31 cellular contexts compared by ENCODE assay signal in genomic region chrX:53001958-53002357, GRCh38. TPM values are rescaled to one million over a fixed set of nuclear protein-coding genes. Genes with fewer than 3 reads are reported as not detected.
"Had no signal": no experiment of that assay in that cellular context is flagged by ENCODE, and none has a peak within 500 bp of the region (broad histone marks: within the 10 kb centered on the region; RNA-seq: fewer than 3 reads in every experiment).

No MANE protein-coding gene starts in this region.

- H3K36me3 ChIP-seq: adrenal gland, cardiac muscle cell, colonic mucosa, gastrocnemius medialis had no signal

- H3K4me3 Mint-ChIP-seq: activated CD4-positive, alpha-beta memory T cell treated with anti-CD3 and anti-CD28 coated beads for 36 hours; activated CD4-positive, alpha-beta T cell treated with anti-CD3 and anti-CD28 coated beads for 36 hours; activated CD4-positive, alpha-beta T cell treated with anti-CD3 and anti-CD28 coated beads, Interleukin-2, amount 10 ng/mL, durations not matched to agents 24 days and 14 days; activated CD8-positive, alpha-beta memory T cell treated with anti-CD3 and anti-CD28 coated beads, Interleukin-2, amount 10 ng/mL, durations not matched to agents 7 days and 5 days; activated CD8-positive, alpha-beta T cell treated with anti-CD3 and anti-CD28 coated beads, Interleukin-2, amount 10 ng/mL, durations not matched to agents 7 days and 5 days; activated naive CD4-positive, alpha-beta T cell treated with anti-CD3 and anti-CD28 coated beads for 36 hours; activated naive CD4-positive, alpha-beta T cell treated with anti-CD3 and anti-CD28 coated beads, Interleukin-2, amount 50 U/mL, for 24 hours; activated naive CD8-positive, alpha-beta T cell treated with anti-CD3 and anti-CD28 coated beads for 36 hours; activated naive CD8-positive, alpha-beta T cell treated with anti-CD3 and anti-CD28 coated beads, Interleukin-2, amount 50 U/mL, for 24 hours; activated T-helper 1 cell treated with anti-CD3 and anti-CD28 coated beads, Interleukin-12 subunit alpha, Interleukin-12 subunit beta, Interleukin-2, Interleukin-4 antibody, amounts not matched to agents 30 ng/mL and 10 ng/mL and 1 ng/mL, durations not matched to agents 14 hours and 24 hours and 36 hours had no signal

- H3K4me1 Mint-ChIP-seq: activated naive CD4-positive, alpha-beta T cell treated with anti-CD3 and anti-CD28 coated beads, Interleukin-2, amount 50 U/mL, for 24 hours had no signal

- DNase-seq: activated CD4-positive, alpha-beta memory T cell treated with anti-CD3 and anti-CD28 coated beads for 36 hours; activated CD4-positive, alpha-beta T cell treated with anti-CD3 and anti-CD28 coated beads for 36 hours; activated CD4-positive, CD25-positive, alpha-beta regulatory T cell; activated CD4-positive, CD25-positive, alpha-beta regulatory T cell treated with anti-CD3 and anti-CD28 coated beads, Interleukin-2, amount 50 U/mL, for 72 hours; activated CD8-positive, alpha-beta memory T cell treated with anti-CD3 and anti-CD28 coated beads, Interleukin-2, amount 10 ng/mL, durations not matched to agents 7 days and 5 days; activated CD8-positive, alpha-beta memory T cell treated with anti-CD3 and anti-CD28 coated beads, Interleukin-2, amount 50 U/mL, for 4 hours; activated CD8-positive, alpha-beta T cell treated with anti-CD3 and anti-CD28 coated beads, Interleukin-2, amount 10 ng/mL, durations not matched to agents 7 days and 5 days; activated effector memory CD4-positive, alpha-beta T cell treated with anti-CD3 and anti-CD28 coated beads, Interleukin-2, amount 50 U/mL, for 16 hours; activated naive CD4-positive, alpha-beta T cell treated with anti-CD3 and anti-CD28 coated beads for 36 hours; activated naive CD8-positive, alpha-beta T cell treated with anti-CD3 and anti-CD28 coated beads for 36 hours; activated naive CD8-positive, alpha-beta T cell treated with anti-CD3 and anti-CD28 coated beads, Interleukin-2, amount 50 U/mL, for 24 hours; activated T-cell treated with anti-CD3 and anti-CD28 coated beads, Interleukin-2, amount 50 U/mL, for 1 hour; activated T-cell treated with anti-CD3 and anti-CD28 coated beads, Interleukin-2, amount 50 U/mL, for 48 hours; adrenal gland; amygdala; aorta; body of pancreas; central memory CD4-positive, alpha-beta T cell; cerebellar nuclear complex; colonic mucosa; effector CD8-positive, alpha-beta T cell; foreskin fibroblast; gastrocnemius medialis; T-helper 2 cell had no signal

- ATAC-seq: activated CD4-positive, alpha-beta T cell treated with anti-CD3 and anti-CD28 coated beads for 36 hours; activated CD8-positive, alpha-beta memory T cell treated with anti-CD3 and anti-CD28 coated beads, Interleukin-2, amount 10 ng/mL, durations not matched to agents 7 days and 5 days; activated CD8-positive, alpha-beta T cell treated with anti-CD3 and anti-CD28 coated beads, Interleukin-2, amount 10 ng/mL, durations not matched to agents 7 days and 5 days; activated naive CD8-positive, alpha-beta T cell treated with anti-CD3 and anti-CD28 coated beads, Interleukin-2, amount 50 U/mL, for 24 hours; body of pancreas; esophagus mucosa; gastrocnemius medialis had no signal

- H3K4me3 ChIP-seq: adrenal gland, body of pancreas, cardiac muscle cell, colonic mucosa, gastrocnemius medialis had no signal

- H3K9me3 Mint-ChIP-seq: activated CD4-positive, alpha-beta memory T cell treated with anti-CD3 and anti-CD28 coated beads for 36 hours; activated CD4-positive, alpha-beta T cell treated with anti-CD3 and anti-CD28 coated beads, Interleukin-2, amount 10 ng/mL, durations not matched to agents 24 days and 14 days; activated naive CD4-positive, alpha-beta T cell treated with anti-CD3 and anti-CD28 coated beads for 36 hours; activated naive CD4-positive, alpha-beta T cell treated with anti-CD3 and anti-CD28 coated beads, Interleukin-2, amount 50 U/mL, for 24 hours; activated naive CD8-positive, alpha-beta T cell treated with anti-CD3 and anti-CD28 coated beads for 36 hours; activated naive CD8-positive, alpha-beta T cell treated with anti-CD3 and anti-CD28 coated beads, Interleukin-2, amount 50 U/mL, for 24 hours; activated T-helper 1 cell treated with anti-CD3 and anti-CD28 coated beads, Interleukin-12 subunit alpha, Interleukin-12 subunit beta, Interleukin-2, Interleukin-4 antibody, amounts not matched to agents 30 ng/mL and 10 ng/mL and 1 ng/mL, durations not matched to agents 14 hours and 24 hours and 36 hours; activated T-helper 2 cell treated with anti-CD3 and anti-CD28 coated beads, Interferon-gamma antibody, Interleukin-2, Interleukin-4, amounts not matched to agents 10 μg/mL and 5 μg/mL and 100 μg/mL, durations not matched to agents 14 hours and 24 hours and 36 hours had no signal

- H3K9me3 ChIP-seq: adrenal gland, body of pancreas, colonic mucosa, gastrocnemius medialis had no signal

- H3K27ac ChIP-seq: adrenal gland, body of pancreas, cardiac muscle cell, colonic mucosa, gastrocnemius medialis had no signal

- H3K4me1 ChIP-seq: adrenal gland, body of pancreas, colonic mucosa, gastrocnemius medialis had no signal

- H3K27ac Mint-ChIP-seq: activated CD4-positive, alpha-beta memory T cell treated with anti-CD3 and anti-CD28 coated beads for 36 hours; activated CD4-positive, alpha-beta T cell treated with anti-CD3 and anti-CD28 coated beads for 36 hours; activated CD4-positive, alpha-beta T cell treated with anti-CD3 and anti-CD28 coated beads, Interleukin-2, amount 10 ng/mL, durations not matched to agents 24 days and 14 days; activated CD8-positive, alpha-beta memory T cell treated with anti-CD3 and anti-CD28 coated beads, Interleukin-2, amount 10 ng/mL, durations not matched to agents 7 days and 5 days; activated naive CD4-positive, alpha-beta T cell treated with anti-CD3 and anti-CD28 coated beads for 36 hours; activated naive CD4-positive, alpha-beta T cell treated with anti-CD3 and anti-CD28 coated beads, Interleukin-2, amount 50 U/mL, for 24 hours; activated naive CD8-positive, alpha-beta T cell treated with anti-CD3 and anti-CD28 coated beads for 36 hours; activated naive CD8-positive, alpha-beta T cell treated with anti-CD3 and anti-CD28 coated beads, Interleukin-2, amount 50 U/mL, for 24 hours; activated T-helper 1 cell treated with anti-CD3 and anti-CD28 coated beads, Interleukin-12 subunit alpha, Interleukin-12 subunit beta, Interleukin-2, Interleukin-4 antibody, amounts not matched to agents 30 ng/mL and 10 ng/mL and 1 ng/mL, durations not matched to agents 14 hours and 24 hours and 36 hours; activated T-helper 2 cell treated with anti-CD3 and anti-CD28 coated beads, Interferon-gamma antibody, Interleukin-2, Interleukin-4, amounts not matched to agents 10 μg/mL and 5 μg/mL and 100 μg/mL, durations not matched to agents 14 hours and 24 hours and 36 hours had no signal

- H3K27me3 ChIP-seq: body of pancreas, cardiac muscle cell, colonic mucosa had no signal

- H3K36me3 Mint-ChIP-seq: activated CD4-positive, alpha-beta memory T cell treated with anti-CD3 and anti-CD28 coated beads for 36 hours; activated CD8-positive, alpha-beta memory T cell treated with anti-CD3 and anti-CD28 coated beads, Interleukin-2, amount 10 ng/mL, durations not matched to agents 7 days and 5 days; activated naive CD4-positive, alpha-beta T cell treated with anti-CD3 and anti-CD28 coated beads, Interleukin-2, amount 50 U/mL, for 24 hours; activated naive CD8-positive, alpha-beta T cell treated with anti-CD3 and anti-CD28 coated beads for 36 hours had no signal

RNA-seq across cellular contexts. Expression of gene GPR173, which starts 46.6 kb away (rescaled TPM):
- total RNA-seq: activated CD4-positive, alpha-beta memory T cell treated with anti-CD3 and anti-CD28 coated beads for 36 hours; activated CD4-positive, alpha-beta T cell treated with anti-CD3 and anti-CD28 coated beads, Interleukin-2, amount 10 ng/mL, durations not matched to agents 24 days and 14 days; activated CD8-positive, alpha-beta T cell treated with anti-CD3 and anti-CD28 coated beads, Interleukin-2, amount 10 ng/mL, durations not matched to agents 7 days and 5 days; activated T-helper 1 cell treated with anti-CD3 and anti-CD28 coated beads, Interleukin-12 subunit alpha, Interleukin-12 subunit beta, Interleukin-2, Interleukin-4 antibody, amounts not matched to agents 30 ng/mL and 10 ng/mL and 1 ng/mL, durations not matched to agents 14 hours and 24 hours and 36 hours; activated T-helper 2 cell treated with anti-CD3 and anti-CD28 coated beads, Interferon-gamma antibody, Interleukin-2, Interleukin-4, amounts not matched to agents 10 μg/mL and 5 μg/mL and 100 μg/mL, durations not matched to agents 14 hours and 24 hours and 36 hours; T-helper 1 cell treated with Interleukin-12 subunit alpha and Interleukin-12 subunit beta and Interleukin-4 antibody, amounts not matched to agents 30 ng/mL and 1 ng/mL, for 36 hours had no signal
